In the genomic region with DNA sequence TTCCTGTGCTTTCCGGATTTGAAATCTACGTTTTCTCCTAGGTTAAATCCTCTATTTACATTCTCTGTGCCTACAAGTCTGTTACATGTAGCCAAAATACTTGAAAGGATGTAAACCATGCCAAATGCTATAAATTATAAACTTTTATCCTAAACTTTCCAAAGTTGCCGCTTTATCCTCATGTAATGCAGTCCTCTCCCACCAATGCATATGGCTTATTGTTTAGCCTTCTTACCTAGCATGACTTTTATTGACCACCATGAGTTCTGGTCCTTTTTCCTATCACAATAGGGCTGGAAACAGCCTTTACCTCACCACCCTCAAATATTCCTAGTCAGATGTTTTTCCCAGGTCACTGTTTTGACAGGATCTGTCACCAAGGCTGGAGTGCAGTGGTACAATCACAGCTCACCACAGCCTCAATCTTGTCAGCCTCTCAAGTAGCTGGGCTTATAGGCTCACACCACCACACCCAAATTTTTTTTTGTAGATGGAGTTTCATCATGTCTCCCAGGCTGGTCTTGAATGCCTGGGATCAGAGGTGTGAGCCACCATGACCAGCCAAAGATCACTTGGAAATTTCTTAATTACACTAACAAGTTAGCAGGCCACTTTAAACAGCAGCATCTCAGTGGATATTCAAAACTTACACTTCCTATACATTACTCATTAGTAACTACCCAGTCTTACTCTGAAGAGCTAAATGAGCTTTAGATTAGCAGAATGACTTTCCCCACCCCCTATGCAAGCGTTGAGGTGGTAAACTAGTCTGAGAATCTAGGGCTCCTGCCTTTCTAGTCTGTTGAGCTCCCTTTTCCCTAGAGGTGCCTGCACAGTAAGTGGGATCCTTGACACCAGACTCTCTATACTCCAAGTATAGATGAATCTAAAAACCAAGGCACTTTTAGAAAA, we compare ENCODE assay signal across 1 cellular context.
TF ChIP-seq lines count a peak whose summit lies in the region.

No MANE protein-coding gene starts in this region.

TF ChIP-seq in H1, 55 proteins besides CTCF, POLR2A, EP300 and RAD21:
- TF ChIP-seq POLR2AphosphoS5 (IDR thresholded peaks at IDR 0.05; ENCODE audit: low read depth, low read length), result peak; percentile 78; the same call in 1 of the 2 replicates
- TF ChIP-seq, protein P1, sequence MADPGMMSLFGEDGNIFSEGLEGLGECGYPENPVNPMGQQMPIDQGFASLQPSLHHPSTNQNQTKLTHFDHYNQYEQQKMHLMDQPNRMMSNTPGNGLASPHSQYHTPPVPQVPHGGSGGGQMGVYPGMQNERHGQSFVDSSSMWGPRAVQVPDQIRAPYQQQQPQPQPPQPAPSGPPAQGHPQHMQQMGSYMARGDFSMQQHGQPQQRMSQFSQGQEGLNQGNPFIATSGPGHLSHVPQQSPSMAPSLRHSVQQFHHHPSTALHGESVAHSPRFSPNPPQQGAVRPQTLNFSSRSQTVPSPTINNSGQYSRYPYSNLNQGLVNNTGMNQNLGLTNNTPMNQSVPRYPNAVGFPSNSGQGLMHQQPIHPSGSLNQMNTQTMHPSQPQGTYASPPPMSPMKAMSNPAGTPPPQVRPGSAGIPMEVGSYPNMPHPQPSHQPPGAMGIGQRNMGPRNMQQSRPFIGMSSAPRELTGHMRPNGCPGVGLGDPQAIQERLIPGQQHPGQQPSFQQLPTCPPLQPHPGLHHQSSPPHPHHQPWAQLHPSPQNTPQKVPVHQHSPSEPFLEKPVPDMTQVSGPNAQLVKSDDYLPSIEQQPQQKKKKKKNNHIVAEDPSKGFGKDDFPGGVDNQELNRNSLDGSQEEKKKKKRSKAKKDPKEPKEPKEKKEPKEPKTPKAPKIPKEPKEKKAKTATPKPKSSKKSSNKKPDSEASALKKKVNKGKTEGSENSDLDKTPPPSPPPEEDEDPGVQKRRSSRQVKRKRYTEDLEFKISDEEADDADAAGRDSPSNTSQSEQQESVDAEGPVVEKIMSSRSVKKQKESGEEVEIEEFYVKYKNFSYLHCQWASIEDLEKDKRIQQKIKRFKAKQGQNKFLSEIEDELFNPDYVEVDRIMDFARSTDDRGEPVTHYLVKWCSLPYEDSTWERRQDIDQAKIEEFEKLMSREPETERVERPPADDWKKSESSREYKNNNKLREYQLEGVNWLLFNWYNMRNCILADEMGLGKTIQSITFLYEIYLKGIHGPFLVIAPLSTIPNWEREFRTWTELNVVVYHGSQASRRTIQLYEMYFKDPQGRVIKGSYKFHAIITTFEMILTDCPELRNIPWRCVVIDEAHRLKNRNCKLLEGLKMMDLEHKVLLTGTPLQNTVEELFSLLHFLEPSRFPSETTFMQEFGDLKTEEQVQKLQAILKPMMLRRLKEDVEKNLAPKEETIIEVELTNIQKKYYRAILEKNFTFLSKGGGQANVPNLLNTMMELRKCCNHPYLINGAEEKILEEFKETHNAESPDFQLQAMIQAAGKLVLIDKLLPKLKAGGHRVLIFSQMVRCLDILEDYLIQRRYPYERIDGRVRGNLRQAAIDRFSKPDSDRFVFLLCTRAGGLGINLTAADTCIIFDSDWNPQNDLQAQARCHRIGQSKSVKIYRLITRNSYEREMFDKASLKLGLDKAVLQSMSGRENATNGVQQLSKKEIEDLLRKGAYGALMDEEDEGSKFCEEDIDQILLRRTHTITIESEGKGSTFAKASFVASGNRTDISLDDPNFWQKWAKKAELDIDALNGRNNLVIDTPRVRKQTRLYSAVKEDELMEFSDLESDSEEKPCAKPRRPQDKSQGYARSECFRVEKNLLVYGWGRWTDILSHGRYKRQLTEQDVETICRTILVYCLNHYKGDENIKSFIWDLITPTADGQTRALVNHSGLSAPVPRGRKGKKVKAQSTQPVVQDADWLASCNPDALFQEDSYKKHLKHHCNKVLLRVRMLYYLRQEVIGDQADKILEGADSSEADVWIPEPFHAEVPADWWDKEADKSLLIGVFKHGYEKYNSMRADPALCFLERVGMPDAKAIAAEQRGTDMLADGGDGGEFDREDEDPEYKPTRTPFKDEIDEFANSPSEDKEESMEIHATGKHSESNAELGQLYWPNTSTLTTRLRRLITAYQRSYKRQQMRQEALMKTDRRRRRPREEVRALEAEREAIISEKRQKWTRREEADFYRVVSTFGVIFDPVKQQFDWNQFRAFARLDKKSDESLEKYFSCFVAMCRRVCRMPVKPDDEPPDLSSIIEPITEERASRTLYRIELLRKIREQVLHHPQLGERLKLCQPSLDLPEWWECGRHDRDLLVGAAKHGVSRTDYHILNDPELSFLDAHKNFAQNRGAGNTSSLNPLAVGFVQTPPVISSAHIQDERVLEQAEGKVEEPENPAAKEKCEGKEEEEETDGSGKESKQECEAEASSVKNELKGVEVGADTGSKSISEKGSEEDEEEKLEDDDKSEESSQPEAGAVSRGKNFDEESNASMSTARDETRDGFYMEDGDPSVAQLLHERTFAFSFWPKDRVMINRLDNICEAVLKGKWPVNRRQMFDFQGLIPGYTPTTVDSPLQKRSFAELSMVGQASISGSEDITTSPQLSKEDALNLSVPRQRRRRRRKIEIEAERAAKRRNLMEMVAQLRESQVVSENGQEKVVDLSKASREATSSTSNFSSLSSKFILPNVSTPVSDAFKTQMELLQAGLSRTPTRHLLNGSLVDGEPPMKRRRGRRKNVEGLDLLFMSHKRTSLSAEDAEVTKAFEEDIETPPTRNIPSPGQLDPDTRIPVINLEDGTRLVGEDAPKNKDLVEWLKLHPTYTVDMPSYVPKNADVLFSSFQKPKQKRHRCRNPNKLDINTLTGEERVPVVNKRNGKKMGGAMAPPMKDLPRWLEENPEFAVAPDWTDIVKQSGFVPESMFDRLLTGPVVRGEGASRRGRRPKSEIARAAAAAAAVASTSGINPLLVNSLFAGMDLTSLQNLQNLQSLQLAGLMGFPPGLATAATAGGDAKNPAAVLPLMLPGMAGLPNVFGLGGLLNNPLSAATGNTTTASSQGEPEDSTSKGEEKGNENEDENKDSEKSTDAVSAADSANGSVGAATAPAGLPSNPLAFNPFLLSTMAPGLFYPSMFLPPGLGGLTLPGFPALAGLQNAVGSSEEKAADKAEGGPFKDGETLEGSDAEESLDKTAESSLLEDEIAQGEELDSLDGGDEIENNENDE (IDR thresholded peaks at IDR 0.05; ENCODE audit: insufficient replicate concordance, low read length), result no peak
